ENCODE assay signal across 19 cellular contexts in genomic region chr1:186798960-186799688, GRCh38. TPM values are rescaled to one million over a fixed set of nuclear protein-coding genes. Genes with fewer than 3 reads are reported as not detected.
A peak's percentile ranks its signal among the peaks of the same experiment; 100 is the strongest.
DNase-seq lines count a peak whose midpoint lies in the region; FAIRE-seq and TF ChIP-seq lines count a peak whose summit lies in the region.
"Had no signal": no experiment of that assay in that cellular context is flagged by ENCODE, and none has a peak within 500 bp of the region (broad histone marks: within the 10 kb centered on the region; RNA-seq: fewer than 3 reads in every experiment).

No MANE protein-coding gene starts in this region.

- H3K4me3 ChIP-seq in vagina, result no peak overlapping the region
- no peak overlapping the region for H3K4me3 ChIP-seq in CD8-positive, alpha-beta memory T cell (ENCODE audit: low read length)
- H3K4me3 ChIP-seq: BLaER1 treated with 17β-estradiol and CSF1 and Interleukin-3, amounts not matched to agents 10 nM and 100 nM; K562 had no signal

- DNase-seq in D721Med (ENCODE audit: insufficient read length, low spot score) (no peak), DMS53 treated with DMSO at 0.1 percent for 48 hours (lab: John Stamatoyannopoulos, UW; ENCODE audit: unreplicated experiment) (peak; percentile 91), NCI-H774 (lab: John Stamatoyannopoulos, UW) (peak; percentile 62), GM19238 (ENCODE audit: insufficient read length, low spot score) (no peak), vagina (ENCODE audit: extremely low spot score in 2 of 2) (no peak)
- DNase-seq in CD8-positive, alpha-beta memory T cell, result no peak
- DNase-seq: CD8-positive, alpha-beta T cell; GDM1; GOT3; NCI-H1105; NCI-H187 treated with DMSO at 0.1 percent for 48 hours; NK-92 treated with Interleukin-12 subunit alpha and Interleukin-12 subunit beta, amount 100 ng/mL, for 24 hours; SIG-M5; T-helper 1 cell; T-helper 9 cell had no signal

- peaks cover 0 to 1% of the 10 kb centered on the region in 2 donors for H3K27me3 Mint-ChIP-seq in CD8-positive, alpha-beta memory T cell

- no peak overlapping the region for H3K27ac Mint-ChIP-seq in CD8-positive, alpha-beta memory T cell
- H3K27ac Mint-ChIP-seq: CD8-positive, alpha-beta T cell had no signal

- no peak overlapping the region for H3K27ac ChIP-seq in vagina
- H3K27ac ChIP-seq in CD8-positive, alpha-beta memory T cell (ENCODE audit: low read depth, low read length), result no peak overlapping the region
- H3K27ac ChIP-seq: BLaER1 treated with 17β-estradiol and CSF1 and Interleukin-3, amounts not matched to agents 10 nM and 100 nM had no signal

- no peaks in the 10 kb centered on the region for H3K9me3 ChIP-seq in vagina
- no peaks in the 10 kb centered on the region for H3K9me3 ChIP-seq in CD8-positive, alpha-beta memory T cell (ENCODE audit: low read length)
- H3K9me3 ChIP-seq: BLaER1 treated with 17β-estradiol and CSF1 and Interleukin-3, amounts not matched to agents 10 nM and 100 nM had no signal

- H3K27me3 ChIP-seq in vagina, result no peaks in the 10 kb centered on the region
- H3K27me3 ChIP-seq in CD8-positive, alpha-beta memory T cell (ENCODE audit: insufficient read depth, low read length, poor library complexity, severe bottlenecking), result no peaks in the 10 kb centered on the region
- H3K27me3 ChIP-seq: BLaER1 treated with 17β-estradiol and CSF1 and Interleukin-3, amounts not matched to agents 10 nM and 100 nM had no signal

- no peaks in the 10 kb centered on the region for H3K36me3 Mint-ChIP-seq in CD8-positive, alpha-beta memory T cell
- H3K36me3 Mint-ChIP-seq: CD8-positive, alpha-beta T cell had no signal

- TF ChIP-seq POLR2A in vagina (IDR thresholded peaks at IDR 0.05), result no peak

- peaks cover 0 to 3% (median 0%) of the 10 kb centered on the region in 5 donors for H3K9me3 Mint-ChIP-seq in CD8-positive, alpha-beta memory T cell
- H3K9me3 Mint-ChIP-seq: CD8-positive, alpha-beta T cell had no signal

- no peak for TF ChIP-seq CTCF in D721Med (IDR thresholded peaks at IDR 0.05; ENCODE audit: insufficient read depth, missing control alignments)
- no peak for TF ChIP-seq CTCF in vagina (IDR thresholded peaks at IDR 0.05)

- CTCF ChIA-PET in CD8-positive, alpha-beta memory T cell (lab: Charles Lee), result no interaction called here

- no peaks in the 10 kb centered on the region for H3K4me1 ChIP-seq in vagina
- H3K4me1 ChIP-seq in CD8-positive, alpha-beta memory T cell (ENCODE audit: insufficient read depth, low read length), result no peaks in the 10 kb centered on the region
- H3K4me1 ChIP-seq: BLaER1 treated with 17β-estradiol and CSF1 and Interleukin-3, amounts not matched to agents 10 nM and 100 nM had no signal

- no peaks in the 10 kb centered on the region for H3K36me3 ChIP-seq in vagina
- no peaks in the 10 kb centered on the region for H3K36me3 ChIP-seq in CD8-positive, alpha-beta memory T cell (ENCODE audit: insufficient read depth, low read length)
- H3K36me3 ChIP-seq: BLaER1 treated with 17β-estradiol and CSF1 and Interleukin-3, amounts not matched to agents 10 nM and 100 nM had no signal

- H3K4me1 Mint-ChIP-seq in CD8-positive, alpha-beta memory T cell, result no peaks in the 10 kb centered on the region

- intact Hi-C loops in vagina (cut with DNase I), result no loop called here

- POLR2A ChIA-PET in CD8-positive, alpha-beta memory T cell (lab: Charles Lee), result no interaction called here

- no peak overlapping the region for H3K4me3 Mint-ChIP-seq in CD8-positive, alpha-beta memory T cell
- H3K4me3 Mint-ChIP-seq: CD8-positive, alpha-beta T cell had no signal

- FAIRE-seq in D721Med (lab: Jason Lieb, UNC), result peak; percentile 60
- peak; percentile 38 for FAIRE-seq in TTC549 (lab: Jason Lieb, UNC)
- FAIRE-seq: K562 had no signal

RNA-seq across cellular contexts. Expression of gene PLA2G4A, which starts 29.6 kb away (rescaled TPM):
- total RNA-seq in vagina, result 12.5 TPM
- total RNA-seq in CD8-positive, alpha-beta memory T cell, result 1 to 10 TPM; 1.1 to 1.5 TPM
- polyA plus RNA-seq in CD8-positive, alpha-beta memory T cell, result not detected
- total RNA-seq: CD8-positive, alpha-beta T cell; OCI-LY7 had no signal

Comparison
In these comparisons a context has a peak if more than half of its experiments do, and no peak if none do; other contexts are left out.
1. DNase-seq: peak in DMS53 treated with DMSO at 0.1 percent for 48 hours (single experiment) and NCI-H774 (single experiment); none in D721Med (single experiment), GM19238 (single experiment), vagina (0 of 2) and CD8-positive, alpha-beta memory T cell (0 of 5).